16 cellular contexts compared by ENCODE assay signal in genomic region chr3:127961963-127962362, GRCh38. TPM values are rescaled to one million over a fixed set of nuclear protein-coding genes. Genes with fewer than 3 reads are reported as not detected.
DNase-seq lines count a peak whose midpoint lies in the region; ATAC-seq, FAIRE-seq and TF ChIP-seq lines count a peak whose summit lies in the region.
"Had no signal": no experiment of that assay in that cellular context is flagged by ENCODE, and none has a peak within 500 bp of the region (broad histone marks: within the 10 kb centered on the region; RNA-seq: fewer than 3 reads in every experiment).

No MANE protein-coding gene starts in this region.

- in situ Hi-C loops in K562 (cut with MboI) = no loop called here

- intact Hi-C loops in K562 (cut with micrococcal nuclease) = loop anchor here (10.0 kb wide), 2 partner anchors 277 to 387 kb away; no protein-coding TSS in a partner anchor
- intact Hi-C loops in left lung (cut with DNase I) = loop anchor here in 1 of 2 donors (10.0 kb wide), 1 partner anchor 387 kb away; no protein-coding TSS in a partner anchor

- H3K27me3 ChIP-seq in K562 (ENCODE audit: control insufficient read depth in 2 of 2, insufficient read depth in 2 of 2, low read length in 2 of 2) (peaks cover 0 to 7% of the 10 kb centered on the region in 2 experiments; a peak in 2 of 5 replicates), left lung (no peaks in the 10 kb centered on the region)

- H3K4me3 ChIP-seq in K562 (no peak overlapping the region), left lung (no peak overlapping the region)

- no peaks in the 10 kb centered on the region for H3K79me2 ChIP-seq in K562 (ENCODE audit: control insufficient read depth, insufficient read depth, low read length)

- POLR2A ChIA-PET in K562 (lab: Yijun Ruan, JAX) = no interaction called here

- no peak overlapping the region for H2AFZ ChIP-seq in K562 (ENCODE audit: low read depth, low read length)

- no peak for TF ChIP-seq EP300 in K562 (IDR thresholded peaks at IDR 0.05; ENCODE audit: low read length)

- no peak for TF ChIP-seq RAD21 in K562 (CRISPR knock-in tag; conservative IDR thresholded peaks at IDR 0.05 in 1 of 2, IDR thresholded peaks at IDR 0.05 in 1 of 2)

- H3K36me3 ChIP-seq in K562 (ENCODE audit: control insufficient read depth, insufficient read depth, low read length) = no peaks in the 10 kb centered on the region
- H3K36me3 ChIP-seq in left lung = no peaks in the 10 kb centered on the region

- no peaks in the 10 kb centered on the region for H4K20me1 ChIP-seq in K562 (replicated peaks; ENCODE audit: control insufficient read depth, insufficient read depth, low read length)

- no peak for TF ChIP-seq POLR2A in K562 (conservative IDR thresholded peaks at IDR 0.05)

- H3K9me3 ChIP-seq in K562 (replicated peaks; ENCODE audit: control insufficient read depth, insufficient read depth, low read depth, low read length) (no peaks in the 10 kb centered on the region), left lung (no peaks in the 10 kb centered on the region)

- CTCF ChIA-PET in K562 (lab: Yijun Ruan, JAX; ENCODE audit: low intra/inter-chr PET ratio) = no interaction called here

- no peak overlapping the region for H3K4me2 ChIP-seq in K562 (ENCODE audit: insufficient read depth, low read length)

- TF ChIP-seq CTCF in K562 (IDR thresholded peaks at IDR 0.05 in 2 of 3, conservative IDR thresholded peaks at IDR 0.05 in 1 of 3; ENCODE audit: insufficient read depth in 2 of 3, low read depth in 1 of 3, low read length in 3 of 3) (no peak), left lung (IDR thresholded peaks at IDR 0.05) (no peak)

- DNase-seq in DMS 273 (lab: John Stamatoyannopoulos, UW; ENCODE audit: unreplicated experiment) = peak; percentile 23
- no peak for DNase-seq in DMS 273 treated with DMSO at 0.1 percent for 48 hours (lab: John Stamatoyannopoulos, UW)
- peak; percentile 13 for DNase-seq in HTR-8/SVneo (ENCODE audit: insufficient read length, low spot score)
- peak in 3 of 4 experiments; percentile 4 to 11 (median 7) for DNase-seq in K562 (ENCODE audit: extremely low read depth in 1 of 4, low spot score in 3 of 4)
- DNase-seq in left lung = no peak
- DNase-seq in NCI-H1048 (lab: John Stamatoyannopoulos, UW) = no peak
- no peak for DNase-seq in stimulated activated naive CD8-positive, alpha-beta T cell treated with anti-CD3 and anti-CD28 coated beads, Interleukin-15, Interleukin-2, amounts not matched to agents 100 U/mL and 50 U/mL, for 24 hours
- DNase-seq: GDM1; immature natural killer cell; NCI-H526 treated with DMSO at 0.1 percent for 48 hours; stimulated activated CD4-positive, alpha-beta T cell treated with anti-CD3 and anti-CD28 coated beads, Interleukin-15, amount 100 ng/mL, for 24 hours; T-helper 2 cell had no signal

- no TSS peak for BruUV-seq in K562 (replicated peaks; lab: Mats Ljungman, UMichigan)

- ATAC-seq in K562 (peak; percentile 67), left lung (peak; percentile 78), GM18498 (IDR thresholded peaks at IDR 0.05; ENCODE audit: unreplicated experiment) (no peak)
- no peak for ATAC-seq in stimulated activated naive CD8-positive, alpha-beta T cell treated with anti-CD3 and anti-CD28 coated beads, Interleukin-15, Interleukin-2, amounts not matched to agents 100 U/mL and 50 U/mL, for 24 hours

- no peak overlapping the region for H3K9ac ChIP-seq in K562 (ENCODE audit: insufficient read depth in 1 of 2, low read depth in 2 of 2, low read length in 2 of 2)

- H3K27ac ChIP-seq in K562 (ENCODE audit: extremely low read depth, low read depth, low read length) (no peak overlapping the region), left lung (no peak overlapping the region)
- H3K27ac ChIP-seq: 22Rv1 had no signal

- H3K4me1 ChIP-seq in K562 (replicated peaks in 1 of 2; ENCODE audit: control insufficient read depth in 2 of 2, insufficient read depth in 2 of 2, low read length in 2 of 2) (no peaks in the 10 kb centered on the region), left lung (no peaks in the 10 kb centered on the region)

- 7% methylated on average over 4 of the region's 4 CpGs for WGBS in K562 (ENCODE audit: insufficient coverage, low coverage, missing lambda C conversion rate)

- H3K9me1 ChIP-seq in K562 (ENCODE audit: control insufficient read depth, insufficient read depth, low read length) = no peaks in the 10 kb centered on the region

- no peak for FAIRE-seq in HTR-8/SVneo (lab: Jason Lieb, UNC)
- FAIRE-seq in K562 (lab: Jason Lieb, UNC) = no peak
- FAIRE-seq: endometrium had no signal

TF ChIP-seq in K562, 482 proteins besides CTCF, POLR2A, EP300 and RAD21 (continues in another document):
- TF ChIP-seq GTF2B (IDR thresholded peaks at IDR 0.05; ENCODE audit: extremely low read depth, insufficient read length) = no peak
- no peak for TF ChIP-seq PHB (CRISPR knock-in tag; IDR thresholded peaks at IDR 0.05)
- peak; percentile 82 for TF ChIP-seq ATF3 (IDR thresholded peaks at IDR 0.05)
- TF ChIP-seq ATF3 (CRISPR knock-in tag; conservative IDR thresholded peaks at IDR 0.05) = no peak
- TF ChIP-seq ATF7 (IDR thresholded peaks at IDR 0.05) = peak; percentile 57; the same call in 1 of the 2 replicates
- no peak for TF ChIP-seq HOMEZ (CRISPR knock-in tag; IDR thresholded peaks at IDR 0.05)
- TF ChIP-seq SIN3A (IDR thresholded peaks at IDR 0.05; ENCODE audit: borderline replicate concordance in 2 of 2, control insufficient read depth in 1 of 2, low read depth in 2 of 2, low read length in 2 of 2) = no peak
- no peak for TF ChIP-seq MYBL2 (IDR thresholded peaks at IDR 0.05; ENCODE audit: low read depth)
- TF ChIP-seq MYBL2 (CRISPR knock-in tag; IDR thresholded peaks at IDR 0.05; ENCODE audit: borderline replicate concordance) = no peak
- TF ChIP-seq BRD4 (IDR thresholded peaks at IDR 0.05) = no peak
- TF ChIP-seq JUND (IDR thresholded peaks at IDR 0.05; ENCODE audit: borderline replicate concordance, low read depth, low read length) = peak; percentile 55; the same call in 1 of the 2 replicates
- TF ChIP-seq JUND (tag; IDR thresholded peaks at IDR 0.05; ENCODE audit: borderline replicate concordance, low read depth, low read length) = peak; percentile 43; the same call in 2 of the 3 replicates

RNA-seq across cellular contexts. Expression of gene KBTBD12, which starts 46.9 kb away (rescaled TPM):
- not detected in 2 replicates for total RNA-seq in K562 (2011; cell fraction: chromatin; rRNA removed; ENCODE audit: low replicate concordance)
- total RNA-seq in K562 (2011; cell fraction: nucleolus; rRNA removed) = not detected in 2 replicates
- total RNA-seq in K562 (2011; cell fraction: nucleoplasm; rRNA removed) = not detected in 2 replicates
- total RNA-seq in K562 (2014; rRNA removed) (not detected in 2 replicates), K562 (2014; rRNA removed; fragmentation: Illumina TruSeq; extraction: Trizol) (not detected in 2 replicates), K562 (2015; rRNA removed; fragmentation: Illumina TruSeq; extraction: Trizol) (not detected in 2 replicates), K562 (2021) (not detected in 2 replicates), left lung (1 to 10 TPM; 1.2 to 2.5 TPM)
- polyA plus RNA-seq in K562 (2011; rRNA removed) (not detected in 2 replicates), K562 (2014; fragmentation: Illumina TruSeq; extraction: Trizol) (not detected in 2 replicates), K562 (2014; fragmentation: Nextera tagmentation; extraction: Ambion mirVana) (not detected), K562 (2014; rRNA removed) (not detected in 2 replicates)
- polyA plus RNA-seq in K562 (2011; cell fraction: cytosol; rRNA removed) = not detected in 2 replicates
- not detected in 2 replicates for polyA plus RNA-seq in K562 (2011; cell fraction: nucleus; rRNA removed)
- polyA plus RNA-seq in K562 (2012) = not detected in 2 replicates
- 0.06 TPM in 1 of 2 replicates, not detected in the other for polyA minus RNA-seq in K562 (2011; rRNA and poly(A)+ RNA removed)
- not detected in 2 replicates for polyA minus RNA-seq in K562 (2011; cell fraction: cytosol; rRNA and poly(A)+ RNA removed)
- polyA minus RNA-seq in K562 (2011; cell fraction: nucleus; rRNA and poly(A)+ RNA removed) = not detected in 2 replicates
- total RNA-seq: neural crest cell had no signal
- polyA plus RNA-seq: immature natural killer cell had no signal

Comparison
In these comparisons a context has a peak if more than half of its experiments do, and no peak if none do; other contexts are left out.
1. DNase-seq: peak in DMS 273 (single experiment), HTR-8/SVneo (single experiment) and K562 (3 of 4); none in DMS 273 treated with DMSO at 0.1 percent for 48 hours (single experiment), left lung (0 of 2), NCI-H1048 (single experiment) and stimulated activated naive CD8-positive, alpha-beta T cell treated with anti-CD3 and anti-CD28 coated beads, Interleukin-15, Interleukin-2, amounts not matched to agents 100 U/mL and 50 U/mL, for 24 hours (single experiment).
2. ATAC-seq: peak in K562 (single experiment) and left lung (single experiment); none in stimulated activated naive CD8-positive, alpha-beta T cell treated with anti-CD3 and anti-CD28 coated beads, Interleukin-15, Interleukin-2, amounts not matched to agents 100 U/mL and 50 U/mL, for 24 hours (single experiment) and GM18498 (single experiment).